Comparison of ENCODE assay signal across 29 cellular contexts in genomic region chr1:200053091-200053490, GRCh38. TPM values are rescaled to one million over a fixed set of nuclear protein-coding genes. Genes with fewer than 3 reads are reported as not detected.
"Had no signal": no experiment of that assay in that cellular context is flagged by ENCODE, and none has a peak within 500 bp of the region (broad histone marks: within the 10 kb centered on the region; RNA-seq: fewer than 3 reads in every experiment).

No MANE protein-coding gene starts in this region.

- H3K9me3 Mint-ChIP-seq: dendritic cell treated with granulocyte-macrophage colony-stimulating factor and Interleukin-4, amounts not matched to agents 40 ng/mL and 50 ng/mL, for 4 days; effector memory CD8-positive, alpha-beta T cell; endodermal cell; immature natural killer cell; memory B cell; naive thymus-derived CD4-positive, alpha-beta T cell had no signal

- H3K36me3 ChIP-seq: colonic mucosa, esophagus squamous epithelium, gastrocnemius medialis, heart right ventricle, left lung had no signal

- H3K27ac Mint-ChIP-seq: dendritic cell treated with granulocyte-macrophage colony-stimulating factor and Interleukin-4, amounts not matched to agents 40 ng/mL and 50 ng/mL, for 4 days; effector memory CD8-positive, alpha-beta T cell; endodermal cell; immature natural killer cell; memory B cell; naive thymus-derived CD4-positive, alpha-beta T cell had no signal

- H3K27me3 ChIP-seq: colonic mucosa, gastrocnemius medialis had no signal

- H3K4me1 Mint-ChIP-seq: immature natural killer cell; memory B cell; naive thymus-derived CD4-positive, alpha-beta T cell had no signal

- DNase-seq: colonic mucosa; cortex of kidney; effector CD8-positive, alpha-beta T cell; effector memory CD8-positive, alpha-beta T cell; endodermal cell; erythroblast; esophagus squamous epithelium; foreskin melanocyte; gastrocnemius medialis; glutamatergic neuron; head of caudate nucleus; heart right ventricle; hypothalamus; immature natural killer cell; left cardiac atrium; left lung; left ventricle myocardium superior; mammary epithelial cell; mesendoderm; midbrain; naive thymus-derived CD4-positive, alpha-beta T cell had no signal

- H3K9me3 ChIP-seq: colonic mucosa, esophagus squamous epithelium, gastrocnemius medialis, heart right ventricle, left lung had no signal

- H3K36me3 Mint-ChIP-seq: immature natural killer cell; memory B cell; naive thymus-derived CD4-positive, alpha-beta T cell had no signal

- ATAC-seq: effector memory CD8-positive, alpha-beta T cell; esophagus mucosa; gastrocnemius medialis; heart right ventricle; left cardiac atrium; left ventricle myocardium superior; naive thymus-derived CD4-positive, alpha-beta T cell had no signal

- H3K4me3 Mint-ChIP-seq: dendritic cell treated with granulocyte-macrophage colony-stimulating factor and Interleukin-4, amounts not matched to agents 40 ng/mL and 50 ng/mL, for 4 days; effector memory CD8-positive, alpha-beta T cell; endodermal cell; immature natural killer cell; memory B cell; naive thymus-derived CD4-positive, alpha-beta T cell had no signal

- H3K4me3 ChIP-seq: colonic mucosa, esophagus squamous epithelium, gastrocnemius medialis, heart right ventricle, left lung, lung had no signal

- H3K27ac ChIP-seq: colonic mucosa, epithelial cell of prostate, esophagus squamous epithelium, gastrocnemius medialis, heart right ventricle, left lung had no signal

- H3K4me1 ChIP-seq: colonic mucosa, esophagus squamous epithelium, gastrocnemius medialis, heart right ventricle, left lung had no signal

RNA-seq across cellular contexts. Expression of gene NR5A2, which starts 25.6 kb away (rescaled TPM):
- total RNA-seq: fibroblast of lung, kidney epithelial cell, mammary epithelial cell, mononuclear cell had no signal
- polyA plus RNA-seq: immature natural killer cell; mammary epithelial cell; naive thymus-derived CD4-positive, alpha-beta T cell had no signal
